Comparison of ENCODE assay signal across 3 cellular contexts in the genomic region with DNA sequence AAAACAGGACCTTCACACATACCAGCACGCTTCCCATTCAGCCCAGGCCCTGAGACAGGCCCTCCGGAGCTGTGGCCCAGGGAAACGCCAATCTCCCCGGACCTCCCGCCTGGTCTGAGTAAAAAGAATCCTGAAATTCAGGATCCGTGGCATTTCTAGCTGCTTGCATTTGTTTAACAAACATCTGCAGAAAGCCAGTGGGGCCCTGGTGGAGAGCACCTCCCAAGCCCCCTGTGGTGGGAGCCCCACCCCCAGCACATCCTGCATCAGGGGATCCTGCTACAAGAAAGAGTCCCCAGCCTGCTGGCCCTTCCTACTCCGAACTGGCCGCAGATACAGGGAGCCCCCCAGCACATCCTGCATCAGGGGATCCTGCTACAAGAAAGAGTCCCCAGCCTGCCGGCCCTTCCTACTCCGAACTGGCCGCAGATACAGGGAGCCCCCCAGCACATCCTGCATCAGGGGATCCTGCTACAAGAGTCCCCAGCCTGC.
TF ChIP-seq lines count a peak whose summit lies in the region.

No MANE protein-coding gene starts in this region.

TF ChIP-seq in Ishikawa, 13 proteins besides CTCF, POLR2A, EP300 and RAD21:
- peak; percentile 87 for TF ChIP-seq TEAD4 (IDR thresholded peaks at IDR 0.05)
- TF ChIP-seq CEBPB (IDR thresholded peaks at IDR 0.05), result 0 out of 2 replicates have a peak, but pooled peaks have one; percentile 22
- peak; percentile 63; the same call in 1 of the 2 replicates for TF ChIP-seq FOXM1 (IDR thresholded peaks at IDR 0.05; ENCODE audit: borderline replicate concordance, low read depth)
- TF ChIP-seq, protein P1, sequence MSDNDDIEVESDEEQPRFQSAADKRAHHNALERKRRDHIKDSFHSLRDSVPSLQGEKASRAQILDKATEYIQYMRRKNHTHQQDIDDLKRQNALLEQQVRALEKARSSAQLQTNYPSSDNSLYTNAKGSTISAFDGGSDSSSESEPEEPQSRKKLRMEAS (IDR thresholded peaks at IDR 0.05), result peak; percentile 35; the same call in 1 of the 2 replicates
- peak; percentile 63 for TF ChIP-seq NFIC (IDR thresholded peaks at IDR 0.05)
- peak; percentile 83 for TF ChIP-seq TCF12 (IDR thresholded peaks at IDR 0.05; ENCODE audit: low read depth)

TF ChIP-seq in WTC11, 78 proteins besides CTCF, POLR2A, EP300 and RAD21:
- TF ChIP-seq ZBTB43 (CRISPR knock-in tag; IDR thresholded peaks at IDR 0.05), result 0 out of 2 replicates have a peak, but pooled peaks have one; percentile 61
- peak; percentile 66; the same call in 1 of the 2 replicates for TF ChIP-seq SP1 (CRISPR knock-in tag; conservative IDR thresholded peaks at IDR 0.05)
- TF ChIP-seq TEAD4 (CRISPR knock-in tag; IDR thresholded peaks at IDR 0.05), result 0 out of 2 replicates have a peak, but pooled peaks have one; percentile 79
- 0 out of 2 replicates have a peak, but pooled peaks have one; percentile 50 for TF ChIP-seq ARID4B (CRISPR knock-in tag; IDR thresholded peaks at IDR 0.05; ENCODE audit: borderline replicate concordance)
- TF ChIP-seq ZNF281 (CRISPR knock-in tag; IDR thresholded peaks at IDR 0.05), result peak; percentile 71; the same call in 1 of the 2 replicates
- 0 out of 2 replicates have a peak, but pooled peaks have one; percentile 36 for TF ChIP-seq KAT7 (CRISPR knock-in tag; IDR thresholded peaks at IDR 0.05; ENCODE audit: borderline replicate concordance)
- peak; percentile 58 for TF ChIP-seq ZNF423 (CRISPR knock-in tag; IDR thresholded peaks at IDR 0.05)
- TF ChIP-seq, protein P1 (CRISPR knock-in tag; IDR thresholded peaks at IDR 0.05), result peak; percentile 33; the same call in 1 of the 2 replicates
- peak; percentile 40; the same call in 1 of the 2 replicates for TF ChIP-seq CREB1 (CRISPR knock-in tag; IDR thresholded peaks at IDR 0.05)
- peak; percentile 88 for TF ChIP-seq TEAD1 (CRISPR knock-in tag; IDR thresholded peaks at IDR 0.05)
- TF ChIP-seq FOXK1 (CRISPR knock-in tag; IDR thresholded peaks at IDR 0.05), result 0 out of 2 replicates have a peak, but pooled peaks have one; percentile 47

TF ChIP-seq in K562, 482 proteins besides CTCF, POLR2A, EP300 and RAD21:
- TF ChIP-seq POLR2G (IDR thresholded peaks at IDR 0.05; ENCODE audit: low read depth, low read length), result 0 out of 2 replicates have a peak, but pooled peaks have one; percentile 1
